8 cellular contexts compared by ENCODE assay signal in the genomic region with DNA sequence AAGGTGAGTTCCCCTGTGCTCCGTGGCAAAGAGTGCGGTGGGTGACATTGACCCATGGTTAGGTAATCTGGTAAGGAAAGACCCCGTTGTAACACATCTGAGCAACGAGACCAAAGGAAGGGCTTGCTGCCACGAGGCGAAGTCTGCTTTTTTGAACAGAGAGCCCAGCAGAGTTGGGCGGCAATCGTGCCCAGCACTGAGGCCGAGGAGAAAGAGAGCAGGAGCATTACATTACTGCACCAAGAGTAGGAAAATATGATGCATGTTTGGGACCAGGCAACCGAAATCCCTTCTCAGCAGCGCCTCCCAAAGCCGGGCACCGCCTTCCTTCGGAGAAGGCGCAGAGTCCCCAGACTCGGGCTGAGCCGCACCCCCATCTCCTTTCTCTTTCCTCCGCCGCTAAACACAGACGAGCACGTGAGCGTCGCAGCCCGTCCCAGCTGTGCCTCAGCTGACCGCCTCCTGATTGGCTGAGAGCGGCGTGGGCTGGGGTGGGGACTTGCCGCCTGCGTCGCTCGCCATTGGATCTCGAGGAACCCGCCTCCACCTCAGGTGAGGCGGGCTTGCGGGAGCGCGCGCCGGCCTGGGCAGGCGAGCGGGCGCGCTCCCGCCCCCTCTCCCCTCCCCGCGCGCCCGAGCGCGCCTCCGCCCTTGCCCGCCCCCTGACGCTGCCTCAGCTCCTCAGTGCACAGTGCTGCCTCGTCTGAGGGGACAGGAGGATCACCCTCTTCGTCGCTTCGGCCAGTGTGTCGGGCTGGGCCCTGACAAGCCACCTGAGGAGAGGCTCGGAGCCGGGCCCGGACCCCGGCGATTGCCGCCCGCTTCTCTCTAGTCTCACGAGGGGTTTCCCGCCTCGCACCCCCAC. TPM values are rescaled to one million over a fixed set of nuclear protein-coding genes. Genes with fewer than 3 reads are reported as not detected.
DNase-seq lines count a peak whose midpoint lies in the region; ATAC-seq and TF ChIP-seq lines count a peak whose summit lies in the region.

Gene HIF1A (plus strand): TSS at position 684 of the 865 bp plus-strand sequence. CDS start 292 bp downstream, outside the sequence.

- peak; percentile 92 for ATAC-seq in HG02571 (IDR thresholded peaks at IDR 0.05; ENCODE audit: unreplicated experiment)

- H3F3A ChIP-seq in SK-N-SH (replicated peaks; ENCODE audit: insufficient read depth), result no peaks in the 10 kb centered on the region

- H3K36me3 ChIP-seq in GM06990 (ENCODE audit: control insufficient read depth, insufficient read depth, low read length) (no peaks in the 10 kb centered on the region), SK-N-SH (replicated peaks in 1 of 2; ENCODE audit: control insufficient read depth in 1 of 2, insufficient read depth in 2 of 2, low read length in 1 of 2) (no peaks in the 10 kb centered on the region)

- H4K20me1 ChIP-seq in SK-N-SH (ENCODE audit: insufficient read depth), result peaks cover 39% of the 10 kb centered on the region

- no peaks in the 10 kb centered on the region for H3K9me2 ChIP-seq in SK-N-SH

- peak within 1 kb of the TSS; percentile 69 for H3K4me2 ChIP-seq in SK-N-SH

- H3K9me3 ChIP-seq in SK-N-SH, result no peaks in the 10 kb centered on the region

- POLR2A ChIA-PET in SK-N-SH (lab: Yijun Ruan, JAX), result interaction anchor here (0.5 to 2.4 kb wide), 21 partner anchors 10 to 1873 kb away, joined by 3 to 30 read pairs (median 4); partner anchors contain the start of gene SNAPC1

- H3K27ac Mint-ChIP-seq in activated naive CD4-positive, alpha-beta T cell treated with anti-CD3 and anti-CD28 coated beads, Interleukin-2, amount 50 U/mL, for 24 hours, result peak within 1 kb of the TSS; percentile 97

- peaks cover 24% of the 10 kb centered on the region for H3K36me3 Mint-ChIP-seq in activated naive CD4-positive, alpha-beta T cell treated with anti-CD3 and anti-CD28 coated beads, Interleukin-2, amount 50 U/mL, for 24 hours

- TF ChIP-seq CTCF in GM06990 (IDR thresholded peaks at IDR 0.05; ENCODE audit: insufficient read depth, low read length, poor library complexity, severe bottlenecking) (peak; percentile 15), SK-N-SH (IDR thresholded peaks at IDR 0.05) (no peak)

- H3K27me3 ChIP-seq in GM06990 (replicated peaks; ENCODE audit: control insufficient read depth, insufficient read depth, low read length) (no peaks in the 10 kb centered on the region), SK-N-SH (ENCODE audit: insufficient read depth) (no peaks in the 10 kb centered on the region)

- H3K4me3 ChIP-seq in GM06990 (replicated peaks; ENCODE audit: low read depth, low read length), result peak within 1 kb of the TSS; percentile 81
- H3K4me3 ChIP-seq in SK-N-SH (ENCODE audit: low read depth in 2 of 2, low read length in 1 of 2), result peak within 1 kb of the TSS; percentile 78 to 92

- peak within 1 kb of the TSS; percentile 94 for H2AFZ ChIP-seq in SK-N-SH (ENCODE audit: low read depth)

- peak within 1 kb of the TSS; percentile 92 to 98 for H3K27ac ChIP-seq in SK-N-SH (ENCODE audit: low read depth in 2 of 2, low read length in 1 of 2)

- CTCF ChIA-PET in SK-N-SH (lab: Yijun Ruan, JAX), result interaction anchor here (0.8 to 1.7 kb wide), 2 partner anchors 34 to 225 kb away, joined by 3 to 8 read pairs; no protein-coding TSS in a partner anchor

- peaks cover 59% of the 10 kb centered on the region for H3K4me1 Mint-ChIP-seq in activated naive CD4-positive, alpha-beta T cell treated with anti-CD3 and anti-CD28 coated beads, Interleukin-2, amount 50 U/mL, for 24 hours

- H3K9ac ChIP-seq in SK-N-SH, result peak within 1 kb of the TSS; percentile 87

- H3K4me1 ChIP-seq in SK-N-SH (ENCODE audit: control insufficient read depth in 1 of 2, insufficient read depth in 2 of 2, low read depth in 1 of 2, low read length in 1 of 2), result peaks cover 6 to 8% of the 10 kb centered on the region in 2 experiments; a peak in 3 of 4 replicates

- H3K27me3 Mint-ChIP-seq in activated naive CD4-positive, alpha-beta T cell treated with anti-CD3 and anti-CD28 coated beads, Interleukin-2, amount 50 U/mL, for 24 hours, result no peaks in the 10 kb centered on the region

- peak; percentile 16 to 28; a peak in 2 of 4 replicates for TF ChIP-seq EP300 in SK-N-SH (IDR thresholded peaks at IDR 0.05; ENCODE audit: borderline replicate concordance in 1 of 2, low read depth in 1 of 2, low read length in 1 of 2)

- 3% methylated on average over 37 of the region's 68 CpGs for WGBS in SK-N-SH (ENCODE audit: low lambda C conversion rate)

- no peak; the same call in 1 of the 2 replicates for TF ChIP-seq RAD21 in SK-N-SH (IDR thresholded peaks at IDR 0.05; ENCODE audit: low read length)

- peak; percentile 98 for DNase-seq in GM06990 (ENCODE audit: extremely low read depth, insufficient read length)
- peak; percentile 94 for DNase-seq in NCI-H1048 (lab: John Stamatoyannopoulos, UW)
- peak; percentile 97 for DNase-seq in SK-N-SH
- peak; percentile 99 for DNase-seq in germinal center (ENCODE audit: low spot score)
- DNase-seq in non-pigmented ciliary epithelial cell (ENCODE audit: low read depth), result peak; percentile 97
- peak; percentile 97 for DNase-seq in superior temporal gyrus (ENCODE audit: extremely low spot score)

- peaks cover 46% of the 10 kb centered on the region for H3K79me2 ChIP-seq in SK-N-SH (ENCODE audit: insufficient read depth)

- peak within 1 kb of the TSS; percentile 99 for H3K4me3 Mint-ChIP-seq in activated naive CD4-positive, alpha-beta T cell treated with anti-CD3 and anti-CD28 coated beads, Interleukin-2, amount 50 U/mL, for 24 hours

- H3K9me3 Mint-ChIP-seq in activated naive CD4-positive, alpha-beta T cell treated with anti-CD3 and anti-CD28 coated beads, Interleukin-2, amount 50 U/mL, for 24 hours, result no peaks in the 10 kb centered on the region

TF ChIP-seq in SK-N-SH, 30 proteins besides CTCF, POLR2A, EP300 and RAD21 (continues in another document):
- peak; percentile 43; the same call in 1 of the 2 replicates for TF ChIP-seq REST (IDR thresholded peaks at IDR 0.05; ENCODE audit: low read depth, low read length)
- TF ChIP-seq ELF1 (IDR thresholded peaks at IDR 0.05), result no peak
- TF ChIP-seq NFIC (IDR thresholded peaks at IDR 0.05; ENCODE audit: borderline replicate concordance), result no peak
- TF ChIP-seq FOSL2 (IDR thresholded peaks at IDR 0.05; ENCODE audit: borderline replicate concordance, low read depth), result no peak; the same call in 1 of the 2 replicates
- TF ChIP-seq USF2 (IDR thresholded peaks at IDR 0.05; ENCODE audit: borderline replicate concordance, low read depth, low read length), result peak; percentile 79
- TF ChIP-seq NRF1 (IDR thresholded peaks at IDR 0.05; ENCODE audit: low read depth, low read length), result peak; percentile 43
- TF ChIP-seq EZH2phosphoT487 (IDR thresholded peaks at IDR 0.05; ENCODE audit: borderline replicate concordance, low read depth), result no peak
- TF ChIP-seq SMC3 (IDR thresholded peaks at IDR 0.05; ENCODE audit: low read depth, low read length), result peak; percentile 19; the same call in 1 of the 2 replicates
- no peak for TF ChIP-seq CHD2 (IDR thresholded peaks at IDR 0.05; ENCODE audit: low read length, partially characterized antibody)
- TF ChIP-seq FOXM1 (IDR thresholded peaks at IDR 0.05; ENCODE audit: low read depth), result no peak
- peak; percentile 92 for TF ChIP-seq USF1 (IDR thresholded peaks at IDR 0.05; ENCODE audit: borderline replicate concordance, low read depth)

RNA-seq across cellular contexts. Expression of gene HIF1A, which starts in this region (rescaled TPM):
- 18.9 and 20.8 TPM in 2 replicates for polyA plus RNA-seq in SK-N-SH (2012; rRNA removed)
- polyA plus RNA-seq in SK-N-SH (2012; cell fraction: cytosol; rRNA removed), result 27.2 and 37.6 TPM in 2 replicates
- 23.5 and 50.4 TPM in 2 replicates for polyA plus RNA-seq in SK-N-SH (2012; cell fraction: nucleus; rRNA removed)

Comparison
In these comparisons a context has a peak if more than half of its experiments do, and no peak if none do; other contexts are left out.
1. Peak in every context shown above with its lines: DNase-seq, ATAC-seq, H3K4me3 ChIP-seq and H3K27ac ChIP-seq.